15 cellular contexts compared by ENCODE assay signal in genomic region chr2:16149349-16150243, GRCh38.
"Had no signal": no experiment of that assay in that cellular context is flagged by ENCODE, and none has a peak within 500 bp of the region (broad histone marks: within the 10 kb centered on the region; RNA-seq: fewer than 3 reads in every experiment).

No MANE protein-coding gene starts in this region.

- ATAC-seq: left cardiac atrium had no signal

- DNase-seq: activated CD4-positive, alpha-beta T cell treated with anti-CD3 and anti-CD28 coated beads, Interleukin-2, amount 50 U/mL, for 1 hour; activated CD8-positive, alpha-beta memory T cell treated with anti-CD3 and anti-CD28 coated beads, Interleukin-2, amount 50 U/mL, for 48 hours; anterior cingulate cortex; esophagus squamous epithelium; foreskin fibroblast; glutamatergic neuron; left cardiac atrium; psoas muscle; SK-N-SH; stimulated activated CD4-positive, alpha-beta T cell treated with anti-CD3 and anti-CD28 coated beads, Interleukin-12 subunit alpha, Interleukin-12 subunit beta, amount 100 ng/mL, for 4 hours had no signal

- H3K27me3 ChIP-seq: esophagus squamous epithelium had no signal

- H3K27ac ChIP-seq: esophagus squamous epithelium, psoas muscle, thoracic aorta had no signal

- H3K9me3 Mint-ChIP-seq: activated naive CD4-positive, alpha-beta T cell treated with anti-CD3 and anti-CD28 coated beads, Interleukin-2, amount 50 U/mL, for 24 hours; stimulated activated naive CD8-positive, alpha-beta T cell treated with anti-CD3 and anti-CD28 coated beads, Interleukin-15, Interleukin-2, amounts not matched to agents 100 ng/mL and 50 ng/mL, for 24 hours had no signal

- H3K9me3 ChIP-seq: esophagus squamous epithelium, psoas muscle, SK-N-SH, thoracic aorta had no signal

- H3K27ac Mint-ChIP-seq: activated naive CD4-positive, alpha-beta T cell treated with anti-CD3 and anti-CD28 coated beads, Interleukin-2, amount 50 U/mL, for 24 hours; immature natural killer cell; stimulated activated naive CD8-positive, alpha-beta T cell treated with anti-CD3 and anti-CD28 coated beads, Interleukin-15, Interleukin-2, amounts not matched to agents 100 ng/mL and 50 ng/mL, for 24 hours had no signal

- H3K4me1 Mint-ChIP-seq: activated naive CD4-positive, alpha-beta T cell treated with anti-CD3 and anti-CD28 coated beads, Interleukin-2, amount 50 U/mL, for 24 hours; immature natural killer cell; naive thymus-derived CD8-positive, alpha-beta T cell had no signal

- H3K4me1 ChIP-seq: esophagus squamous epithelium, psoas muscle had no signal

- H3K4me3 Mint-ChIP-seq: activated naive CD4-positive, alpha-beta T cell treated with anti-CD3 and anti-CD28 coated beads, Interleukin-2, amount 50 U/mL, for 24 hours; immature natural killer cell; naive thymus-derived CD8-positive, alpha-beta T cell; stimulated activated naive CD8-positive, alpha-beta T cell treated with anti-CD3 and anti-CD28 coated beads, Interleukin-15, Interleukin-2, amounts not matched to agents 100 ng/mL and 50 ng/mL, for 24 hours had no signal

- H3K36me3 Mint-ChIP-seq: activated naive CD4-positive, alpha-beta T cell treated with anti-CD3 and anti-CD28 coated beads, Interleukin-2, amount 50 U/mL, for 24 hours; immature natural killer cell; naive thymus-derived CD8-positive, alpha-beta T cell had no signal

- H3K36me3 ChIP-seq: esophagus squamous epithelium, thoracic aorta had no signal

- H3K4me3 ChIP-seq: esophagus squamous epithelium, psoas muscle, thoracic aorta had no signal
